ENCODE assay signal across 30 cellular contexts in genomic region chr13:70162141-70162540, GRCh38. TPM values are rescaled to one million over a fixed set of nuclear protein-coding genes. Genes with fewer than 3 reads are reported as not detected.
A peak's percentile ranks its signal among the peaks of the same experiment; 100 is the strongest.
DNase-seq lines count a peak whose midpoint lies in the region; ATAC-seq and TF ChIP-seq lines count a peak whose summit lies in the region.
"Had no signal": no experiment of that assay in that cellular context is flagged by ENCODE, and none has a peak within 500 bp of the region (broad histone marks: within the 10 kb centered on the region; RNA-seq: fewer than 3 reads in every experiment).

No MANE protein-coding gene starts in this region.

- H2AFZ ChIP-seq in KMS-11 (ENCODE audit: low read depth) = peak overlapping the region; percentile 59

- no peaks in the 10 kb centered on the region for H3K9me3 Mint-ChIP-seq in neural crest cell
- H3K9me3 Mint-ChIP-seq in activated T-helper 1 cell treated with anti-CD3 and anti-CD28 coated beads, Interleukin-12 subunit alpha, Interleukin-12 subunit beta, Interleukin-2, Interleukin-4 antibody, amounts not matched to agents 30 ng/mL and 10 ng/mL and 1 ng/mL, durations not matched to agents 14 hours and 24 hours and 36 hours = peaks cover 14% of the 10 kb centered on the region
- H3K9me3 Mint-ChIP-seq: type B pancreatic cell had no signal

- no peak overlapping the region; the same call in 1 of the 2 replicates for H3K9ac ChIP-seq in KMS-11

- TF ChIP-seq CTCF in KMS-11 (conservative IDR thresholded peaks at IDR 0.05; ENCODE audit: low read depth, low read length) (no peak), choroid plexus epithelial cell (conservative IDR thresholded peaks at IDR 0.05; ENCODE audit: low read depth, low read length) (no peak), neural crest cell (conservative IDR thresholded peaks at IDR 0.05) (no peak), lower lobe of right lung (IDR thresholded peaks at IDR 0.05) (no peak)

- no peaks in the 10 kb centered on the region for H4K20me1 ChIP-seq in KMS-11 (ENCODE audit: insufficient read depth)

- H3K36me3 ChIP-seq in KMS-11 (ENCODE audit: insufficient read depth) (no peaks in the 10 kb centered on the region), lower lobe of right lung (no peaks in the 10 kb centered on the region)
- H3K36me3 ChIP-seq: esophagus muscularis mucosa, gastroesophageal sphincter, ovary had no signal

- DNase-seq in NCI-H69 (lab: John Stamatoyannopoulos, UW) = peak; percentile 66
- peak; percentile 19 for DNase-seq in choroid plexus epithelial cell (ENCODE audit: low read depth)
- DNase-seq in neural crest cell (ENCODE audit: low read depth, low spot score) = no peak
- DNase-seq in activated T-helper 1 cell treated with anti-CD3 and anti-CD28 coated beads, Interleukin-12 subunit alpha, Interleukin-12 subunit beta, Interleukin-2, Interleukin-4 antibody, amounts not matched to agents 30 ng/mL and 10 ng/mL and 1 ng/mL, durations not matched to agents 14 hours and 24 hours and 36 hours (ENCODE audit: low spot score) = no peak
- DNase-seq in lower lobe of right lung = no peak
- no peak for DNase-seq in NCI-H128 (lab: John Stamatoyannopoulos, UW; ENCODE audit: unreplicated experiment)
- DNase-seq: activated CD4-positive, alpha-beta T cell treated with anti-CD3 and anti-CD28 coated beads for 4 hours; activated T-cell treated with anti-CD3 and anti-CD28 coated beads, Interleukin-2, amount 50 U/mL, for 24 hours; CD4-positive, CD25-positive, alpha-beta regulatory T cell; cerebellar nuclear complex; DMS 273 treated with DMSO at 0.1 percent for 48 hours; effector CD8-positive, alpha-beta T cell; hypothalamus; NCI-H1694 treated with DMSO at 0.1 percent for 48 hours; ovary; retina; small intestine; stimulated activated CD4-positive, alpha-beta T cell treated with anti-CD3 and anti-CD28 coated beads, Interleukin-2, amount 100 ng/mL, for 24 hours; T-helper 2 cell had no signal

- peak overlapping the region; percentile 8 for H3K27ac Mint-ChIP-seq in neural crest cell (ENCODE audit: unreplicated experiment)
- H3K27ac Mint-ChIP-seq in activated T-helper 1 cell treated with anti-CD3 and anti-CD28 coated beads, Interleukin-12 subunit alpha, Interleukin-12 subunit beta, Interleukin-2, Interleukin-4 antibody, amounts not matched to agents 30 ng/mL and 10 ng/mL and 1 ng/mL, durations not matched to agents 14 hours and 24 hours and 36 hours = no peak overlapping the region
- H3K27ac Mint-ChIP-seq: activated T-cell treated with anti-CD3 and anti-CD28 coated beads, Interleukin-2, amount 50 U/mL, for 24 hours; CD4-positive, CD25-positive, alpha-beta regulatory T cell; type B pancreatic cell had no signal

- H3K9me3 ChIP-seq in lower lobe of right lung = no peaks in the 10 kb centered on the region
- H3K9me3 ChIP-seq: esophagus muscularis mucosa, gastroesophageal sphincter, ovary had no signal

- no peaks in the 10 kb centered on the region for H3K27me3 Mint-ChIP-seq in neural crest cell (ENCODE audit: low read depth)
- H3K27me3 Mint-ChIP-seq in activated T-helper 1 cell treated with anti-CD3 and anti-CD28 coated beads, Interleukin-12 subunit alpha, Interleukin-12 subunit beta, Interleukin-2, Interleukin-4 antibody, amounts not matched to agents 30 ng/mL and 10 ng/mL and 1 ng/mL, durations not matched to agents 14 hours and 24 hours and 36 hours (ENCODE audit: insufficient read depth) = no peaks in the 10 kb centered on the region
- H3K27me3 Mint-ChIP-seq: activated T-cell treated with anti-CD3 and anti-CD28 coated beads, Interleukin-2, amount 50 U/mL, for 24 hours; CD4-positive, CD25-positive, alpha-beta regulatory T cell; type B pancreatic cell had no signal

- H3K36me3 Mint-ChIP-seq in neural crest cell (ENCODE audit: low read depth) = no peaks in the 10 kb centered on the region
- H3K36me3 Mint-ChIP-seq in activated T-helper 1 cell treated with anti-CD3 and anti-CD28 coated beads, Interleukin-12 subunit alpha, Interleukin-12 subunit beta, Interleukin-2, Interleukin-4 antibody, amounts not matched to agents 30 ng/mL and 10 ng/mL and 1 ng/mL, durations not matched to agents 14 hours and 24 hours and 36 hours (ENCODE audit: low read depth) = no peaks in the 10 kb centered on the region
- H3K36me3 Mint-ChIP-seq: CD4-positive, CD25-positive, alpha-beta regulatory T cell; type B pancreatic cell had no signal

- ATAC-seq in lower lobe of right lung (no peak), HG03442 (IDR thresholded peaks at IDR 0.05; ENCODE audit: unreplicated experiment) (no peak)
- ATAC-seq: gastroesophageal sphincter, Panc1 had no signal

- H3K4me1 ChIP-seq in KMS-11 (ENCODE audit: low read depth, poor library complexity, severe bottlenecking) (peaks cover 20% of the 10 kb centered on the region), lower lobe of right lung (no peaks in the 10 kb centered on the region)
- H3K4me1 ChIP-seq: esophagus muscularis mucosa, gastroesophageal sphincter had no signal

- intact Hi-C loops in activated T-helper 1 cell treated with anti-CD3 and anti-CD28 coated beads, Interleukin-12 subunit alpha, Interleukin-12 subunit beta, Interleukin-2, Interleukin-4 antibody, amounts not matched to agents 30 ng/mL and 10 ng/mL and 1 ng/mL, durations not matched to agents 14 hours and 24 hours and 36 hours (cut with micrococcal nuclease) = no loop called here
- intact Hi-C loops in lower lobe of right lung (cut with DNase I) = no loop called here

- H3K79me2 ChIP-seq in KMS-11 (ENCODE audit: insufficient read depth, low read depth) = no peaks in the 10 kb centered on the region

- H3K27me3 ChIP-seq in KMS-11 (ENCODE audit: insufficient read depth, low read depth) (no peaks in the 10 kb centered on the region), lower lobe of right lung (ENCODE audit: low read depth) (no peaks in the 10 kb centered on the region)
- H3K27me3 ChIP-seq: esophagus muscularis mucosa, gastroesophageal sphincter, ovary had no signal

- peak overlapping the region; percentile 54 for H3K4me2 ChIP-seq in KMS-11

- H3K27ac ChIP-seq in KMS-11 (peak overlapping the region; percentile 33; the same call in 1 of the 2 replicates), lower lobe of right lung (no peak overlapping the region)
- H3K27ac ChIP-seq: esophagus muscularis mucosa, gastroesophageal sphincter, ovary had no signal

- peak overlapping the region; percentile 9 for H3K4me3 Mint-ChIP-seq in neural crest cell
- no peak overlapping the region for H3K4me3 Mint-ChIP-seq in activated T-helper 1 cell treated with anti-CD3 and anti-CD28 coated beads, Interleukin-12 subunit alpha, Interleukin-12 subunit beta, Interleukin-2, Interleukin-4 antibody, amounts not matched to agents 30 ng/mL and 10 ng/mL and 1 ng/mL, durations not matched to agents 14 hours and 24 hours and 36 hours
- H3K4me3 Mint-ChIP-seq: activated T-cell treated with anti-CD3 and anti-CD28 coated beads, Interleukin-2, amount 50 U/mL, for 24 hours; CD4-positive, CD25-positive, alpha-beta regulatory T cell; type B pancreatic cell had no signal

- peaks cover 19% of the 10 kb centered on the region for H3K4me1 Mint-ChIP-seq in neural crest cell
- no peaks in the 10 kb centered on the region for H3K4me1 Mint-ChIP-seq in activated T-helper 1 cell treated with anti-CD3 and anti-CD28 coated beads, Interleukin-12 subunit alpha, Interleukin-12 subunit beta, Interleukin-2, Interleukin-4 antibody, amounts not matched to agents 30 ng/mL and 10 ng/mL and 1 ng/mL, durations not matched to agents 14 hours and 24 hours and 36 hours (ENCODE audit: low read depth)
- H3K4me1 Mint-ChIP-seq: CD4-positive, CD25-positive, alpha-beta regulatory T cell had no signal

- H3K4me3 ChIP-seq in KMS-11 (IDR thresholded peaks at IDR 0.05; ENCODE audit: insufficient read depth, low read depth, low read length) (no peak overlapping the region), choroid plexus epithelial cell (ENCODE audit: low read depth, low read length) (no peak overlapping the region), lower lobe of right lung (no peak overlapping the region)
- H3K4me3 ChIP-seq: esophagus muscularis mucosa, gastroesophageal sphincter, ovary had no signal

RNA-seq across cellular contexts. Expression of gene KLHL1, which starts 53.9 kb away (rescaled TPM):
- total RNA-seq in neural crest cell = 0.23 TPM in 1 of 2 replicates, not detected in the other
- not detected in 2 replicates for total RNA-seq in activated T-helper 1 cell treated with anti-CD3 and anti-CD28 coated beads, Interleukin-12 subunit alpha, Interleukin-12 subunit beta, Interleukin-2, Interleukin-4 antibody, amounts not matched to agents 30 ng/mL and 10 ng/mL and 1 ng/mL, durations not matched to agents 14 hours and 24 hours and 36 hours
- not detected for total RNA-seq in lower lobe of right lung
- total RNA-seq: activated CD8-positive, alpha-beta memory T cell treated with anti-CD3 and anti-CD28 coated beads for 36 hours; CD4-positive, CD25-positive, alpha-beta regulatory T cell; lung microvascular endothelial cell; MCF 10A; ovary; subcutaneous adipose tissue had no signal

RNA-seq across cellular contexts. Expression of gene ATXN8OS, which starts 54.5 kb away (rescaled TPM):
- not detected in 2 replicates for total RNA-seq in neural crest cell
- total RNA-seq in activated T-helper 1 cell treated with anti-CD3 and anti-CD28 coated beads, Interleukin-12 subunit alpha, Interleukin-12 subunit beta, Interleukin-2, Interleukin-4 antibody, amounts not matched to agents 30 ng/mL and 10 ng/mL and 1 ng/mL, durations not matched to agents 14 hours and 24 hours and 36 hours = not detected in 2 replicates
- total RNA-seq in lower lobe of right lung = not detected
- total RNA-seq: activated CD8-positive, alpha-beta memory T cell treated with anti-CD3 and anti-CD28 coated beads for 36 hours; CD4-positive, CD25-positive, alpha-beta regulatory T cell; gastroesophageal sphincter; lung microvascular endothelial cell; MCF 10A; NCI-H460; ovary; subcutaneous adipose tissue had no signal

Comparison
In these comparisons a context has a peak if more than half of its experiments do, and no peak if none do; other contexts are left out.
1. DNase-seq: peak in NCI-H69 (single experiment) and choroid plexus epithelial cell (single experiment); none in neural crest cell (single experiment), activated T-helper 1 cell treated with anti-CD3 and anti-CD28 coated beads, Interleukin-12 subunit alpha, Interleukin-12 subunit beta, Interleukin-2, Interleukin-4 antibody, amounts not matched to agents 30 ng/mL and 10 ng/mL and 1 ng/mL, durations not matched to agents 14 hours and 24 hours and 36 hours (single experiment), lower lobe of right lung (single experiment) and NCI-H128 (single experiment).